Comparison of ENCODE assay signal across 1 cellular context in genomic region chr12:100437038-100437841, GRCh38.
TF ChIP-seq lines count a peak whose summit lies in the region.

No MANE protein-coding gene starts in this region.

TF ChIP-seq in K562, 482 proteins besides CTCF, POLR2A, EP300 and RAD21 (continued from another document and continues in another):
- TF ChIP-seq GMEB1 (CRISPR knock-in tag; IDR thresholded peaks at IDR 0.05) = no peak
- no peak for TF ChIP-seq SMC3 (conservative IDR thresholded peaks at IDR 0.05; ENCODE audit: insufficient read depth, low read depth, low read length)
- peak; percentile 42; the same call in 1 of the 2 replicates for TF ChIP-seq ZNF766 (CRISPR knock-in tag; conservative IDR thresholded peaks at IDR 0.05)
- TF ChIP-seq ZNF133 (CRISPR knock-in tag; IDR thresholded peaks at IDR 0.05) = no peak
- TF ChIP-seq HOMEZ (CRISPR knock-in tag; IDR thresholded peaks at IDR 0.05) = no peak
- no peak for TF ChIP-seq HEY1 (CRISPR knock-in tag; IDR thresholded peaks at IDR 0.05; ENCODE audit: borderline replicate concordance)
- TF ChIP-seq ARNT (IDR thresholded peaks at IDR 0.05) = no peak
- TF ChIP-seq GTF2E2 (tag; IDR thresholded peaks at IDR 0.05) = no peak
- TF ChIP-seq ZNF174 (CRISPR knock-in tag; IDR thresholded peaks at IDR 0.05) = no peak
- no peak for TF ChIP-seq ZNF507 (tag; conservative IDR thresholded peaks at IDR 0.05)
- TF ChIP-seq KLF13 (tag; IDR thresholded peaks at IDR 0.05; ENCODE audit: borderline replicate concordance, low read depth) = no peak
- TF ChIP-seq ZNF184 (CRISPR knock-in tag; IDR thresholded peaks at IDR 0.05) = no peak
- TF ChIP-seq NEUROD1 (IDR thresholded peaks at IDR 0.05; ENCODE audit: borderline replicate concordance, low read depth, low read length, partially characterized antibody) = no peak
- no peak for TF ChIP-seq XRCC5 (IDR thresholded peaks at IDR 0.05; ENCODE audit: low read depth, low read length)
- peak in 1 of 2 experiments; percentile 39; a peak in 1 of 4 replicates for TF ChIP-seq TRIM24 (IDR thresholded peaks at IDR 0.05)
- TF ChIP-seq FOXA3 (CRISPR knock-in tag; conservative IDR thresholded peaks at IDR 0.05 in 1 of 2, IDR thresholded peaks at IDR 0.05 in 1 of 2) = peak in 1 of 2 experiments; percentile 35; a peak in 1 of 4 replicates
- TF ChIP-seq SP2 (IDR thresholded peaks at IDR 0.05; ENCODE audit: extremely low read depth, low read depth, low read length, poor library complexity, severe bottlenecking) = no peak
- no peak for TF ChIP-seq ZNF436 (CRISPR knock-in tag; IDR thresholded peaks at IDR 0.05)
- TF ChIP-seq TCFL5 (CRISPR knock-in tag; conservative IDR thresholded peaks at IDR 0.05) = no peak
- no peak for TF ChIP-seq USF2 (CRISPR knock-in tag; IDR thresholded peaks at IDR 0.05)
- TF ChIP-seq ZNF696 (CRISPR knock-in tag; conservative IDR thresholded peaks at IDR 0.05) = no peak
- no peak for TF ChIP-seq ZNF277 (CRISPR knock-in tag; IDR thresholded peaks at IDR 0.05; ENCODE audit: borderline replicate concordance)
- TF ChIP-seq CTBP1 (IDR thresholded peaks at IDR 0.05; ENCODE audit: borderline replicate concordance) = no peak
- no peak for TF ChIP-seq MLLT1 (IDR thresholded peaks at IDR 0.05)
- no peak for TF ChIP-seq ZSCAN29 (IDR thresholded peaks at IDR 0.05)
- no peak for TF ChIP-seq MCM3 (IDR thresholded peaks at IDR 0.05)
- TF ChIP-seq SRF (CRISPR knock-in tag; IDR thresholded peaks at IDR 0.05) = no peak
- TF ChIP-seq CUX1 (CRISPR knock-in tag; IDR thresholded peaks at IDR 0.05) = no peak
- no peak for TF ChIP-seq ZNF282 (CRISPR knock-in tag; IDR thresholded peaks at IDR 0.05)
- TF ChIP-seq RBM15 (IDR thresholded peaks at IDR 0.05; ENCODE audit: insufficient read depth, low read length) = no peak
- no peak for TF ChIP-seq OTX1 (CRISPR knock-in tag; IDR thresholded peaks at IDR 0.05)
- no peak for TF ChIP-seq DIDO1 (tag; IDR thresholded peaks at IDR 0.05; ENCODE audit: low read depth)
- TF ChIP-seq MBD1 (CRISPR knock-in tag; IDR thresholded peaks at IDR 0.05) = no peak
- TF ChIP-seq ETS1 (conservative IDR thresholded peaks at IDR 0.05; ENCODE audit: control insufficient read depth, low read depth, low read length) = no peak
- no peak for TF ChIP-seq SIX5 (IDR thresholded peaks at IDR 0.05; ENCODE audit: borderline replicate concordance in 1 of 2, insufficient read depth in 1 of 2, low read depth in 1 of 2, low read length in 2 of 2)
- no peak for TF ChIP-seq ZC3H4 (CRISPR knock-in tag; IDR thresholded peaks at IDR 0.05; ENCODE audit: borderline replicate concordance)
- TF ChIP-seq CBX3 (IDR thresholded peaks at IDR 0.05; ENCODE audit: borderline replicate concordance in 1 of 2, low read length in 2 of 2) = no peak
- TF ChIP-seq EP400 (IDR thresholded peaks at IDR 0.05) = no peak
- no peak for TF ChIP-seq BCOR (IDR thresholded peaks at IDR 0.05)
- TF ChIP-seq ZNF764 (CRISPR knock-in tag; IDR thresholded peaks at IDR 0.05; ENCODE audit: low read depth) = no peak
- TF ChIP-seq MEIS2 (IDR thresholded peaks at IDR 0.05; ENCODE audit: partially characterized antibody) = peak; percentile 72
- no peak for TF ChIP-seq ZNF699 (CRISPR knock-in tag; IDR thresholded peaks at IDR 0.05; ENCODE audit: insufficient replicate concordance)
- peak; percentile 17; the same call in 1 of the 2 replicates for TF ChIP-seq NFE2 (IDR thresholded peaks at IDR 0.05; ENCODE audit: low read depth)
- TF ChIP-seq HMG20A (CRISPR knock-in tag; conservative IDR thresholded peaks at IDR 0.05) = no peak
- no peak for TF ChIP-seq RREB1 (CRISPR knock-in tag; IDR thresholded peaks at IDR 0.05)
